Comparison of ENCODE assay signal across 8 cellular contexts in the genomic region with DNA sequence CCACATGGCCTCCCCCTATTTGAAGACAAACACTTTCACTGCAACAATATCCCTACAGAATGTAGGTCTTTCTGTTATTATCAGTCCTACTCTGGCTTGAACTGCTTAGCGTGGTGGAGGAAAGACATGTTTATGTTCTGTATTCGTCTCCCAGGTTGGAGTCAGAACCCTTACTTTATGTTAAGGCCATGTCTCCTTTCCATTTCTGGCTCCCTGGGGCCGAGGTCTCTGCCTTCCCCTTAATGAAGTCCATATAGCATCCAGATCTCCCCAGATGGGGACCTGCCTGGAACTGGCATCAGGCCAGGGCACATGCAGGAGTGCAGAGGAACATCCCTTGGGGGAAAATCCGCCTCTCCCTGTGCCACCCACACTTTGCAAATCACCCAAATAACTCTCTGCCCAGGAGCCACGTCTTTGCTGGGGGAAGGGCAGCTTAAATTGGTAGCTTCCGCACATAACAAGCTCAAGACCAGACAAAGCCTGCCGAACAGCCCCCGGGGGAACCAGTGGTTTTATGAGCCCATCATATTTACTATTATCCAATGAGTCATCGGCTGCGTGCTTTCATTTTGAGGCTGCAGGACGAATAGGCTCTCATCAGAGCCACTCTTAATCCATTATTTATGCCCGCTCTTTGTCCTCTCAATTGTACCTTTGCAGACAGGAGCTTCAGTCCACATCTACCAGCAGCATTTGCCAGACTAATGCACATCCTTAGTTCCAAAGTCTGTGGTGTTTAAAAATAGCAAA.
A peak's percentile ranks its signal among the peaks of the same experiment; 100 is the strongest.
DNase-seq lines count a peak whose midpoint lies in the region; ATAC-seq lines count a peak whose summit lies in the region.

No MANE protein-coding gene starts in this region.

- no peak for ATAC-seq in HG03175 (IDR thresholded peaks at IDR 0.05; ENCODE audit: unreplicated experiment)

- DNase-seq in EH (ENCODE audit: low read depth) (peak; percentile 90), NCI-H1417 (lab: John Stamatoyannopoulos, UW) (peak; percentile 90 to 100 (median 98)), SW480 (ENCODE audit: low spot score) (peak; percentile 95), left kidney (ENCODE audit: low read depth, low spot score) (peak; percentile 65), 8988T (no peak)
- DNase-seq in activated naive CD4-positive, alpha-beta T cell treated with anti-CD3 and anti-CD28 coated beads, Interleukin-2, amount 50 U/mL, for 16 hours, result no peak
- DNase-seq in stimulated activated CD4-positive, alpha-beta T cell treated with anti-CD3 and anti-CD28 coated beads, Interleukin-15, amount 100 ng/mL, for 24 hours, result no peak

Comparison
In these comparisons a context has a peak if more than half of its experiments do, and no peak if none do; other contexts are left out.
1. DNase-seq: peak in EH (single experiment), NCI-H1417 (3 of 3), SW480 (single experiment) and left kidney (single experiment); none in activated naive CD4-positive, alpha-beta T cell treated with anti-CD3 and anti-CD28 coated beads, Interleukin-2, amount 50 U/mL, for 16 hours (single experiment), stimulated activated CD4-positive, alpha-beta T cell treated with anti-CD3 and anti-CD28 coated beads, Interleukin-15, amount 100 ng/mL, for 24 hours (single experiment) and 8988T (single experiment).